Comparison of ENCODE assay signal across 24 cellular contexts in genomic region chr5:3092664-3093063, GRCh38.
DNase-seq lines count a peak whose midpoint lies in the region; ATAC-seq and TF ChIP-seq lines count a peak whose summit lies in the region.
"Had no signal": no experiment of that assay in that cellular context is flagged by ENCODE, and none has a peak within 500 bp of the region (broad histone marks: within the 10 kb centered on the region; RNA-seq: fewer than 3 reads in every experiment).

No MANE protein-coding gene starts in this region.

- H3K4me2 ChIP-seq in GM23338 (no peak overlapping the region), neuronal stem cell (ENCODE audit: insufficient read depth, low read length, poor library complexity, severe bottlenecking) (no peak overlapping the region)

- no peak overlapping the region for H3K27ac ChIP-seq in GM23338 (ENCODE audit: low read depth)
- no peak overlapping the region for H3K27ac ChIP-seq in heart left ventricle
- no peak overlapping the region for H3K27ac ChIP-seq in neuronal stem cell (replicated peaks; ENCODE audit: low read length)
- no peak overlapping the region for H3K27ac ChIP-seq in ascending aorta
- H3K27ac ChIP-seq: 22Rv1, Peyer's patch, SJCRH30 had no signal

- H3K4me1 ChIP-seq in GM23338 (ENCODE audit: insufficient read depth) (no peaks in the 10 kb centered on the region), heart left ventricle (no peaks in the 10 kb centered on the region), neuronal stem cell (ENCODE audit: control insufficient read depth in 2 of 2, insufficient read depth in 1 of 2, low read depth in 1 of 2, low read length in 2 of 2) (peaks cover 0 to 1% of the 10 kb centered on the region in 2 donors), ascending aorta (no peaks in the 10 kb centered on the region)
- H3K4me1 ChIP-seq: BE2C, Peyer's patch, SJCRH30 had no signal

- H2AFZ ChIP-seq in GM23338, result peak overlapping the region; percentile 72; the same call in 1 of the 2 replicates
- no peak overlapping the region for H2AFZ ChIP-seq in neuronal stem cell (ENCODE audit: low read length)

- no peak overlapping the region for H3K27ac Mint-ChIP-seq in GM23338
- peak overlapping the region in 1 of 2 donors; percentile 14 for H3K27ac Mint-ChIP-seq in activated naive CD4-positive, alpha-beta T cell treated with anti-CD3 and anti-CD28 coated beads, Interleukin-2, amount 50 U/mL, for 72 hours
- H3K27ac Mint-ChIP-seq: CD4-positive, CD25-positive, alpha-beta regulatory T cell had no signal

- no peaks in the 10 kb centered on the region for H3F3A ChIP-seq in GM23338 (replicated peaks; ENCODE audit: low read depth)

- H3K14ac ChIP-seq in neuronal stem cell (ENCODE audit: low read length), result peak overlapping the region; percentile 47

- no peak overlapping the region for H3K23ac ChIP-seq in neuronal stem cell (ENCODE audit: low read depth, low read length, poor library complexity)

- 4 to 12% (median 5%) methylated on average over 13 of the region's 13 CpGs for WGBS in heart left ventricle, 4 donors
- no CpG with 5 or more reads among the region's 13 CpGs for WGBS in neuronal stem cell (ENCODE audit: extremely low coverage in 2 of 2, insufficient read length in 2 of 2, insufficient replicate concordance in 1 of 2), 2 donors

- no peak overlapping the region for H4K8ac ChIP-seq in neuronal stem cell (ENCODE audit: low read depth, low read length)

- H3K18ac ChIP-seq in neuronal stem cell (ENCODE audit: low read length), result peak overlapping the region; percentile 44

- H4K20me1 ChIP-seq in GM23338 (replicated peaks; ENCODE audit: insufficient read depth), result no peaks in the 10 kb centered on the region

- no peak overlapping the region for H3K4me3 Mint-ChIP-seq in GM23338
- H3K4me3 Mint-ChIP-seq: CD4-positive, CD25-positive, alpha-beta regulatory T cell had no signal

- ATAC-seq in GM23338 (no peak), heart left ventricle (peak in 3 of 4 donors; percentile 53 to 85 (median 76))
- no peak for ATAC-seq in activated naive CD4-positive, alpha-beta T cell treated with anti-CD3 and anti-CD28 coated beads, Interleukin-2, amount 50 U/mL, for 72 hours
- ATAC-seq: HCT116, SK-N-SH treated with all-trans-retinoic acid at 6 μM for 48 hours had no signal

- H2BK120ac ChIP-seq in neuronal stem cell (ENCODE audit: low read depth, low read length), result no peak overlapping the region

- no peak for TF ChIP-seq CTCF in GM23338 (conservative IDR thresholded peaks at IDR 0.05; ENCODE audit: low read depth in 2 of 2)
- TF ChIP-seq CTCF in heart left ventricle (IDR thresholded peaks at IDR 0.05), result no peak
- TF ChIP-seq CTCF in ascending aorta (IDR thresholded peaks at IDR 0.05), result no peak

- H3K27me3 Mint-ChIP-seq in GM23338 (ENCODE audit: insufficient read depth, low read depth, poor library complexity), result peaks cover 12% of the 10 kb centered on the region
- H3K27me3 Mint-ChIP-seq: CD4-positive, CD25-positive, alpha-beta regulatory T cell had no signal

- H2BK12ac ChIP-seq in neuronal stem cell (ENCODE audit: low read length), result no peak overlapping the region

- no peaks in the 10 kb centered on the region; the same call in 1 of the 2 replicates for H3K9me2 ChIP-seq in GM23338 (ENCODE audit: insufficient read depth)

- H3K27me3 ChIP-seq in GM23338 (ENCODE audit: insufficient read depth) (no peaks in the 10 kb centered on the region), heart left ventricle (peaks cover 0 to 12% (median 0%) of the 10 kb centered on the region in 9 donors), neuronal stem cell (ENCODE audit: control insufficient read depth in 3 of 3, insufficient read depth in 3 of 3, low read depth in 1 of 3, low read length in 3 of 3) (no peaks in the 10 kb centered on the region), ascending aorta (no peaks in the 10 kb centered on the region)
- H3K27me3 ChIP-seq: BE2C, Peyer's patch, SJCRH30 had no signal

- H2AK5ac ChIP-seq in neuronal stem cell (ENCODE audit: low read depth, low read length), result no peak overlapping the region

- H3K79me2 ChIP-seq in GM23338 (replicated peaks; ENCODE audit: insufficient read depth), result no peaks in the 10 kb centered on the region

- no peak overlapping the region for H3K9ac ChIP-seq in neuronal stem cell (ENCODE audit: low read depth, low read length, poor library complexity)

- TF ChIP-seq POLR2A in heart left ventricle (IDR thresholded peaks at IDR 0.05), result no peak

- H3K4me1 Mint-ChIP-seq in GM23338, result peaks cover 3% of the 10 kb centered on the region; the same call in 1 of the 3 replicates
- H3K4me1 Mint-ChIP-seq: CD4-positive, CD25-positive, alpha-beta regulatory T cell had no signal

- H3K79me1 ChIP-seq in neuronal stem cell (ENCODE audit: low read depth, low read length), result no peaks in the 10 kb centered on the region

- no peaks in the 10 kb centered on the region; the same call in 2 of the 3 replicates for H3K9me3 Mint-ChIP-seq in GM23338
- H3K9me3 Mint-ChIP-seq in activated naive CD4-positive, alpha-beta T cell treated with anti-CD3 and anti-CD28 coated beads, Interleukin-2, amount 50 U/mL, for 72 hours, result peaks cover 3 to 22% of the 10 kb centered on the region in 2 donors

- no peaks in the 10 kb centered on the region for H3K36me3 Mint-ChIP-seq in GM23338 (ENCODE audit: low read depth)
- peaks cover 0 to 4% of the 10 kb centered on the region in 2 donors for H3K36me3 Mint-ChIP-seq in activated naive CD4-positive, alpha-beta T cell treated with anti-CD3 and anti-CD28 coated beads, Interleukin-2, amount 50 U/mL, for 72 hours
- H3K36me3 Mint-ChIP-seq: CD4-positive, CD25-positive, alpha-beta regulatory T cell had no signal

- H2BK5ac ChIP-seq in neuronal stem cell (ENCODE audit: low read length), result no peak overlapping the region

- H3K36me3 ChIP-seq in GM23338 (ENCODE audit: insufficient read depth) (no peaks in the 10 kb centered on the region), heart left ventricle (no peaks in the 10 kb centered on the region), neuronal stem cell (replicated peaks in 1 of 2; ENCODE audit: control insufficient read depth in 2 of 2, insufficient read depth in 2 of 2, low read length in 2 of 2) (no peaks in the 10 kb centered on the region), ascending aorta (no peaks in the 10 kb centered on the region)
- H3K36me3 ChIP-seq: BE2C, MG63, Peyer's patch, SJCRH30 had no signal

- H2BK15ac ChIP-seq in neuronal stem cell (ENCODE audit: low read length), result no peak overlapping the region

- H4K91ac ChIP-seq in neuronal stem cell (ENCODE audit: low read depth, low read length, poor library complexity), result no peak overlapping the region

- no peak overlapping the region for H3K4ac ChIP-seq in neuronal stem cell (ENCODE audit: low read length)

- no peak overlapping the region for H3K4me3 ChIP-seq in GM23338
- H3K4me3 ChIP-seq in heart left ventricle, result no peak overlapping the region
- H3K4me3 ChIP-seq in neuronal stem cell (ENCODE audit: low read length in 2 of 2), result no peak overlapping the region
- no peak overlapping the region for H3K4me3 ChIP-seq in ascending aorta
- H3K4me3 ChIP-seq: MG63, Peyer's patch, SJCRH30 had no signal

- DNase-seq in NCI-H524 (lab: John Stamatoyannopoulos, UW), result peak; percentile 10 to 43
- no peak for DNase-seq in NCI-H524 treated with DMSO at 0.1 percent for 48 hours (lab: John Stamatoyannopoulos, UW)
- no peak for DNase-seq in GM23338 (ENCODE audit: low spot score)
- peak in 1 of 5 donors; percentile 38 for DNase-seq in heart left ventricle
- DNase-seq in neuronal stem cell (ENCODE audit: low spot score), result no peak
- DNase-seq in T-helper 2 cell, result no peak
- no peak for DNase-seq in ascending aorta (ENCODE audit: low spot score in 2 of 2)
- DNase-seq in activated naive CD4-positive, alpha-beta T cell treated with anti-CD3 and anti-CD28 coated beads, Interleukin-2, amount 50 U/mL, for 72 hours (ENCODE audit: low spot score in 2 of 2), result no peak
- DNase-seq: BE2C; CD4-positive, CD25-positive, alpha-beta regulatory T cell; GOT3; KG1; MG63; NCI-H1105 treated with DMSO at 0.1 percent for 48 hours; NCI-H146; NCI-H1930; NCI-H446; NCI-H69; OCI-M1; Peyer's patch; SJCRH30 had no signal

- intact Hi-C loops in heart left ventricle (cut with DNase I) (no loop called here), ascending aorta (cut with DNase I) (no loop called here)

- H3K9me3 ChIP-seq in heart left ventricle, result no peaks in the 10 kb centered on the region
- peaks cover 0 to 2% of the 10 kb centered on the region in 2 donors for H3K9me3 ChIP-seq in neuronal stem cell (replicated peaks in 1 of 2; ENCODE audit: control insufficient read depth in 2 of 2, insufficient read depth in 1 of 2, low read depth in 1 of 2, low read length in 2 of 2)
- no peaks in the 10 kb centered on the region for H3K9me3 ChIP-seq in ascending aorta
- H3K9me3 ChIP-seq: BE2C, MG63, Peyer's patch, SJCRH30 had no signal

TF ChIP-seq in GM23338, 12 proteins besides CTCF, POLR2A, EP300 and RAD21 (continues in another document):
- TF ChIP-seq ZNF331 (CRISPR knock-in tag; IDR thresholded peaks at IDR 0.05; ENCODE audit: low read depth) (no peak), NANOG (IDR thresholded peaks at IDR 0.05; ENCODE audit: borderline replicate concordance) (no peak), POLR2AphosphoS5 (IDR thresholded peaks at IDR 0.05; ENCODE audit: low read depth) (no peak), ETS1 (IDR thresholded peaks at IDR 0.05) (no peak), STAT1 (IDR thresholded peaks at IDR 0.05; ENCODE audit: unreplicated experiment) (no peak), EZH2phosphoT487 (IDR thresholded peaks at IDR 0.05; ENCODE audit: unreplicated experiment) (no peak), JUNB (IDR thresholded peaks at IDR 0.05; ENCODE audit: unreplicated experiment) (no peak)

Comparison
In these comparisons a context has a peak if more than half of its experiments do, and no peak if none do; other contexts are left out.
1. DNase-seq: peak in NCI-H524 (2 of 2); none in NCI-H524 treated with DMSO at 0.1 percent for 48 hours (single experiment), GM23338 (single experiment), neuronal stem cell (single experiment), T-helper 2 cell (0 of 5), ascending aorta (0 of 2) and activated naive CD4-positive, alpha-beta T cell treated with anti-CD3 and anti-CD28 coated beads, Interleukin-2, amount 50 U/mL, for 72 hours (0 of 2).
2. ATAC-seq: peak in heart left ventricle (3 of 4); none in GM23338 (single experiment) and activated naive CD4-positive, alpha-beta T cell treated with anti-CD3 and anti-CD28 coated beads, Interleukin-2, amount 50 U/mL, for 72 hours (0 of 2).